Comparison of ENCODE assay signal across 13 cellular contexts in the genomic region with DNA sequence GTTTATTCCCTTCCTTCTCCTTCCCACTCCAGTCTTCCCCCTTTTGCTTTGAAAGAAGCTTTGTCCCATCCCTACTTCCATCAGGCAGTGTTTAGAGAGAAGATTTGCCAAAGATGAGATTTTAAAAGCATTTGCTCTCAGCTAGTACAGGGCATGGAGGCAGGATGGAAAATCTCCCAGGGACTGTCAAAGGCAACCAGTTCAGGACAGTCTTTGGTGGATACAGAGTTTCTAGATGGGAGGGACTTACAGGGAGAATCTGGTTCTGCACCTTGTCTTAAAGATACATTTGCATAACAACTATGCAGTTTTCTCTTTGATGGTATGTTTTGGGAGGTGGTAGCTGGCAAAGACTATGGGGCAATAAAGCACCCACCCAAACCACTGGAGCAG. TPM values are rescaled to one million over a fixed set of nuclear protein-coding genes. Genes with fewer than 3 reads are reported as not detected.
A peak's percentile ranks its signal among the peaks of the same experiment; 100 is the strongest.
DNase-seq lines count a peak whose midpoint lies in the region; ATAC-seq and TF ChIP-seq lines count a peak whose summit lies in the region.
"Had no signal": no experiment of that assay in that cellular context is flagged by ENCODE, and none has a peak within 500 bp of the region (broad histone marks: within the 10 kb centered on the region; RNA-seq: fewer than 3 reads in every experiment).

No MANE protein-coding gene starts in this region.

- H3K27me3 Mint-ChIP-seq in HFFc6 (ENCODE audit: insufficient read depth) = peaks cover 6% of the 10 kb centered on the region
- H3K27me3 Mint-ChIP-seq in chondrocyte (ENCODE audit: low read depth) = no peaks in the 10 kb centered on the region
- H3K27me3 Mint-ChIP-seq: activated B cell treated with CpG ODN at 0.5 μM for 24 hours had no signal

- intact Hi-C loops in lower lobe of right lung (cut with DNase I) = no loop called here
- intact Hi-C loops in spleen (cut with DNase I; ENCODE audit: low total_unique reads) = no loop called here
- intact Hi-C loops in head of caudate nucleus (cut with DNase I) = no loop called here

- H3K4me3 Mint-ChIP-seq in HFFc6 (peak overlapping the region; percentile 81), chondrocyte (ENCODE audit: unreplicated experiment) (no peak overlapping the region)
- H3K4me3 Mint-ChIP-seq: activated B cell treated with CpG ODN at 0.5 μM for 24 hours; activated T-cell treated with anti-CD3 and anti-CD28 coated beads, Interleukin-2, amount 50 U/mL, for 4 hours had no signal

- no peaks in the 10 kb centered on the region for H3K27me3 ChIP-seq in lower lobe of right lung (ENCODE audit: low read depth)
- H3K27me3 ChIP-seq in spleen (replicated peaks in 1 of 7) = no peaks in the 10 kb centered on the region
- H3K27me3 ChIP-seq: BLaER1 had no signal

- peaks cover 59% of the 10 kb centered on the region for H3K4me1 ChIP-seq in lower lobe of right lung
- peaks cover 0 to 58% (median 21%) of the 10 kb centered on the region in 6 donors for H3K4me1 ChIP-seq in spleen

- H3K36me3 Mint-ChIP-seq in HFFc6 (ENCODE audit: low read depth) (peaks cover 23% of the 10 kb centered on the region), chondrocyte (ENCODE audit: low read depth) (no peaks in the 10 kb centered on the region)

- DNase-seq in HFFc6 (no peak), chondrocyte (ENCODE audit: low spot score) (no peak), lower lobe of right lung (no peak), spleen (no peak), NAMALWA (ENCODE audit: low spot score) (no peak), head of caudate nucleus (no peak)
- DNase-seq: activated B cell treated with CpG ODN at 0.5 μM for 24 hours; activated T-cell treated with anti-CD3 and anti-CD28 coated beads, Interleukin-2, amount 50 U/mL, for 4 hours; stimulated activated CD8-positive, alpha-beta memory T cell treated with anti-CD3 and anti-CD28 coated beads, Interleukin-4, amount 100 ng/mL, for 48 hours had no signal

- no peak for TF ChIP-seq POLR2A in spleen (IDR thresholded peaks at IDR 0.05)

- ATAC-seq in lower lobe of right lung (no peak), HG02759 (IDR thresholded peaks at IDR 0.05; ENCODE audit: unreplicated experiment) (no peak), GM19035 (IDR thresholded peaks at IDR 0.05; ENCODE audit: unreplicated experiment) (no peak)
- ATAC-seq: activated T-cell treated with anti-CD3 and anti-CD28 coated beads, Interleukin-2, amount 50 U/mL, for 4 hours had no signal

- H3K27ac Mint-ChIP-seq in HFFc6 (peak overlapping the region; percentile 87), chondrocyte (ENCODE audit: unreplicated experiment) (peak overlapping the region; percentile 93)
- H3K27ac Mint-ChIP-seq: activated B cell treated with CpG ODN at 0.5 μM for 24 hours had no signal

- H3K4me3 ChIP-seq in lower lobe of right lung (no peak overlapping the region), spleen (no peak overlapping the region)
- H3K4me3 ChIP-seq: BLaER1 had no signal

- H3K4me1 Mint-ChIP-seq in HFFc6 (ENCODE audit: low read depth) (peaks cover 82% of the 10 kb centered on the region), chondrocyte (ENCODE audit: low read depth) (peaks cover 82% of the 10 kb centered on the region)

- H3K9me3 Mint-ChIP-seq in HFFc6 (no peaks in the 10 kb centered on the region), chondrocyte (ENCODE audit: low read depth) (no peaks in the 10 kb centered on the region)
- H3K9me3 Mint-ChIP-seq: activated B cell treated with CpG ODN at 0.5 μM for 24 hours; activated T-cell treated with anti-CD3 and anti-CD28 coated beads, Interleukin-2, amount 50 U/mL, for 4 hours had no signal

- H3K9me3 ChIP-seq in lower lobe of right lung (no peaks in the 10 kb centered on the region), spleen (no peaks in the 10 kb centered on the region)
- H3K9me3 ChIP-seq: BLaER1 had no signal

- H3K36me3 ChIP-seq in lower lobe of right lung (no peaks in the 10 kb centered on the region), spleen (no peaks in the 10 kb centered on the region)

- peak overlapping the region; percentile 67 for H3K27ac ChIP-seq in lower lobe of right lung
- peak overlapping the region in 6 of 8 donors; percentile 28 to 57 (median 48) for H3K27ac ChIP-seq in spleen

- TF ChIP-seq CTCF in HFFc6 (IDR thresholded peaks at IDR 0.05) (no peak), chondrocyte (IDR thresholded peaks at IDR 0.05) (no peak), lower lobe of right lung (IDR thresholded peaks at IDR 0.05) (no peak), spleen (IDR thresholded peaks at IDR 0.05 in 8 of 11, conservative IDR thresholded peaks at IDR 0.05 in 3 of 11) (no peak)

RNA-seq across cellular contexts. Expression of gene CHD9, which starts 26.2 kb away (rescaled TPM):
- total RNA-seq in HFFc6 (2021; fragmentation: NEBNext Ultra II Directional; extraction: Animal tissue kit (Norgen Biotek cat#: 25700)) = 10 to 100 TPM; 39.7 to 48.8 (median 45.7) TPM
- 68.6 to 116 TPM (median 72.7 TPM) in 3 replicates for total RNA-seq in chondrocyte
- 73.1 TPM for total RNA-seq in lower lobe of right lung
- total RNA-seq in spleen = 10 to 100 TPM; 63.4 to 93.3 (median 77.6) TPM
- 10 to 100 TPM; 16.7 to 19.0 (median 17.6) TPM for polyA plus RNA-seq in spleen

RNA-seq across cellular contexts. Expression of gene CHD9NB, which starts 28.3 kb away (rescaled TPM):
- total RNA-seq in HFFc6 (2021; fragmentation: NEBNext Ultra II Directional; extraction: Animal tissue kit (Norgen Biotek cat#: 25700)) = 1 to 10 TPM; 2.1 to 4.0 (median 3.1) TPM
- 0.85 to 3.1 TPM (median 1.5 TPM) in 3 replicates for total RNA-seq in chondrocyte
- 12.4 TPM for total RNA-seq in lower lobe of right lung
- under 1 TPM in 1 of 7 donors, not detected in 6; 0.27 TPM for total RNA-seq in spleen
- polyA plus RNA-seq in spleen = under 1 TPM in 1 of 3 donors, not detected in 2; 0.10 TPM
- total RNA-seq: activated B cell treated with CpG ODN at 0.5 μM for 24 hours; activated T-cell treated with anti-CD3 and anti-CD28 coated beads, Interleukin-2, amount 50 U/mL, for 4 hours; RPMI7951 had no signal
